In the genomic region with DNA sequence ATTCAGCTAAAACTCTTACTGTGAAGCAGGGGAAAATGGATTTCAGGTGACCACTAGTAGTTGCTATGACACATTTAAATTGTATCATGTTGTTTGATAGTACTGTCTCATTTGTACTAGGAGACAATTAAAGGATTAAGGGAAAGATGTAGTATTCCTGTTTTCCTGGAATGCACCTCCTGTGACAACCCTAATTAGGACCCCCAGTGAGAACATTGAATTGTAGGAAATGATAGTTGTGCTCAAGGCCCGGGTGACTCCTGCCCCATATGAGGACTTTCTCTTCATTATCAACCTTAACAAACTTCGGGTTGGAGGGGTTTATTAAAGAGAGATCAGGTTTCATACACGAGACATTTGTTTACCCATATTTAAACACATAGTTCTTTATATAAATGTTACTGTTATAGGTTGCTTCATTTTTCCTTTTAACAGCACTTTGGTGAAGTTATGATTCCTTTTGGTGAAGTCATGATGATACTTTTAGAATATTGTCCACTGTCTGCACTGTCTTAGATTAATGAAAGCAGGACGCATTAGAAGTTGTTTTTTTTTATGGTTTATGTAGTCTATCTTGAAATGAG, we compare ENCODE assay signal across 22 cellular contexts.
"Had no signal": no experiment of that assay in that cellular context is flagged by ENCODE, and none has a peak within 500 bp of the region (broad histone marks: within the 10 kb centered on the region; RNA-seq: fewer than 3 reads in every experiment).

No MANE protein-coding gene starts in this region.

- H3K27me3 ChIP-seq: body of pancreas, cardiac muscle cell, tibial artery had no signal

- H3K9ac ChIP-seq: parathyroid adenoma had no signal

- H3K9me3 ChIP-seq: body of pancreas, tibial artery had no signal

- H3K27me3 Mint-ChIP-seq: activated CD4-positive, alpha-beta T cell treated with anti-CD3 and anti-CD28 coated beads, Interleukin-2, amount 10 ng/mL, durations not matched to agents 24 days and 14 days; activated CD8-positive, alpha-beta memory T cell treated with anti-CD3 and anti-CD28 coated beads, Interleukin-2, amount 10 ng/mL, durations not matched to agents 7 days and 5 days; activated CD8-positive, alpha-beta T cell treated with anti-CD3 and anti-CD28 coated beads for 36 hours; activated naive CD4-positive, alpha-beta T cell treated with anti-CD3 and anti-CD28 coated beads, Interleukin-2, amount 50 U/mL, for 24 hours; memory B cell; stimulated activated naive CD8-positive, alpha-beta T cell treated with anti-CD3 and anti-CD28 coated beads, Interleukin-15, amount 100 ng/mL, for 72 hours had no signal

- H3K4me1 ChIP-seq: body of pancreas, parathyroid adenoma had no signal

- H3K27ac ChIP-seq: body of pancreas, cardiac muscle cell, epithelial cell of prostate, parathyroid adenoma, tibial artery had no signal

- H3K4me1 Mint-ChIP-seq: activated CD4-positive, alpha-beta T cell treated with anti-CD3 and anti-CD28 coated beads, Interleukin-2, amount 10 ng/mL, durations not matched to agents 24 days and 14 days; activated CD8-positive, alpha-beta memory T cell treated with anti-CD3 and anti-CD28 coated beads, Interleukin-2, amount 10 ng/mL, durations not matched to agents 7 days and 5 days; activated naive CD4-positive, alpha-beta T cell treated with anti-CD3 and anti-CD28 coated beads, Interleukin-2, amount 50 U/mL, for 24 hours; memory B cell; nephron; stimulated activated effector memory CD8-positive, alpha-beta T cell treated with anti-CD3 and anti-CD28 coated beads, Interleukin-12 subunit alpha, Interleukin-12 subunit beta, amount 100 ng/mL, for 72 hours; stimulated activated naive CD8-positive, alpha-beta T cell treated with anti-CD3 and anti-CD28 coated beads, Interleukin-15, amount 100 ng/mL, for 72 hours had no signal

- DNase-seq: activated CD4-positive, alpha-beta T cell treated with anti-CD3 and anti-CD28 coated beads, Interleukin-2, amount 10 ng/mL, durations not matched to agents 24 days and 14 days; activated CD8-positive, alpha-beta memory T cell treated with anti-CD3 and anti-CD28 coated beads, Interleukin-2, amount 10 ng/mL, durations not matched to agents 7 days and 5 days; activated CD8-positive, alpha-beta T cell treated with anti-CD3 and anti-CD28 coated beads for 36 hours; activated effector memory CD4-positive, alpha-beta T cell treated with anti-CD3 and anti-CD28 coated beads, Interleukin-2, amount 50 U/mL, for 16 hours; activated T-cell treated with anti-CD3 and anti-CD28 coated beads for 4 hours; anterior cingulate cortex; body of pancreas; foreskin melanocyte; left cardiac atrium; nucleus accumbens; right cardiac atrium; stimulated activated CD4-positive, alpha-beta T cell treated with anti-CD3 and anti-CD28 coated beads, Interleukin-1b, Interleukin-23, amount 100 ng/mL, for 48 hours; stimulated activated naive CD8-positive, alpha-beta T cell treated with anti-CD3 and anti-CD28 coated beads, Interleukin-15, amount 100 ng/mL, for 72 hours; tibial artery had no signal

- H3K4me3 Mint-ChIP-seq: activated CD4-positive, alpha-beta T cell treated with anti-CD3 and anti-CD28 coated beads, Interleukin-2, amount 10 ng/mL, durations not matched to agents 24 days and 14 days; activated CD8-positive, alpha-beta memory T cell treated with anti-CD3 and anti-CD28 coated beads, Interleukin-2, amount 10 ng/mL, durations not matched to agents 7 days and 5 days; activated CD8-positive, alpha-beta T cell treated with anti-CD3 and anti-CD28 coated beads for 36 hours; activated naive CD4-positive, alpha-beta T cell treated with anti-CD3 and anti-CD28 coated beads, Interleukin-2, amount 50 U/mL, for 24 hours; memory B cell; nephron; stimulated activated effector memory CD8-positive, alpha-beta T cell treated with anti-CD3 and anti-CD28 coated beads, Interleukin-12 subunit alpha, Interleukin-12 subunit beta, amount 100 ng/mL, for 72 hours; stimulated activated naive CD8-positive, alpha-beta T cell treated with anti-CD3 and anti-CD28 coated beads, Interleukin-15, amount 100 ng/mL, for 72 hours had no signal

- H3K27ac Mint-ChIP-seq: activated CD4-positive, alpha-beta T cell treated with anti-CD3 and anti-CD28 coated beads, Interleukin-2, amount 10 ng/mL, durations not matched to agents 24 days and 14 days; activated CD8-positive, alpha-beta memory T cell treated with anti-CD3 and anti-CD28 coated beads, Interleukin-2, amount 10 ng/mL, durations not matched to agents 7 days and 5 days; activated CD8-positive, alpha-beta T cell treated with anti-CD3 and anti-CD28 coated beads for 36 hours; activated naive CD4-positive, alpha-beta T cell treated with anti-CD3 and anti-CD28 coated beads, Interleukin-2, amount 50 U/mL, for 24 hours; memory B cell; nephron; stimulated activated effector memory CD8-positive, alpha-beta T cell treated with anti-CD3 and anti-CD28 coated beads, Interleukin-12 subunit alpha, Interleukin-12 subunit beta, amount 100 ng/mL, for 72 hours; stimulated activated naive CD8-positive, alpha-beta T cell treated with anti-CD3 and anti-CD28 coated beads, Interleukin-15, amount 100 ng/mL, for 72 hours had no signal

- ATAC-seq: activated CD4-positive, CD25-positive, alpha-beta regulatory T cell treated with anti-CD3 and anti-CD28 coated beads, Interleukin-2, amount 50 U/mL, for 24 hours; activated CD8-positive, alpha-beta memory T cell treated with anti-CD3 and anti-CD28 coated beads, Interleukin-2, amount 10 ng/mL, durations not matched to agents 7 days and 5 days; activated CD8-positive, alpha-beta T cell treated with anti-CD3 and anti-CD28 coated beads for 36 hours; body of pancreas; left cardiac atrium; right cardiac atrium; stimulated activated effector memory CD8-positive, alpha-beta T cell treated with anti-CD3 and anti-CD28 coated beads, Interleukin-12 subunit alpha, Interleukin-12 subunit beta, amount 100 ng/mL, for 72 hours; stimulated activated naive CD8-positive, alpha-beta T cell treated with anti-CD3 and anti-CD28 coated beads, Interleukin-15, amount 100 ng/mL, for 72 hours had no signal

- H3K36me3 Mint-ChIP-seq: activated naive CD4-positive, alpha-beta T cell treated with anti-CD3 and anti-CD28 coated beads, Interleukin-2, amount 50 U/mL, for 24 hours; memory B cell; stimulated activated effector memory CD8-positive, alpha-beta T cell treated with anti-CD3 and anti-CD28 coated beads, Interleukin-12 subunit alpha, Interleukin-12 subunit beta, amount 100 ng/mL, for 72 hours had no signal

- H3K9me3 Mint-ChIP-seq: activated CD4-positive, alpha-beta T cell treated with anti-CD3 and anti-CD28 coated beads, Interleukin-2, amount 10 ng/mL, durations not matched to agents 24 days and 14 days; stimulated activated naive CD8-positive, alpha-beta T cell treated with anti-CD3 and anti-CD28 coated beads, Interleukin-15, amount 100 ng/mL, for 72 hours had no signal

- H3K36me3 ChIP-seq: cardiac muscle cell, tibial artery had no signal

- H3K4me3 ChIP-seq: body of pancreas, cardiac muscle cell, tibial artery had no signal
